26 cellular contexts compared by ENCODE assay signal in the genomic region with DNA sequence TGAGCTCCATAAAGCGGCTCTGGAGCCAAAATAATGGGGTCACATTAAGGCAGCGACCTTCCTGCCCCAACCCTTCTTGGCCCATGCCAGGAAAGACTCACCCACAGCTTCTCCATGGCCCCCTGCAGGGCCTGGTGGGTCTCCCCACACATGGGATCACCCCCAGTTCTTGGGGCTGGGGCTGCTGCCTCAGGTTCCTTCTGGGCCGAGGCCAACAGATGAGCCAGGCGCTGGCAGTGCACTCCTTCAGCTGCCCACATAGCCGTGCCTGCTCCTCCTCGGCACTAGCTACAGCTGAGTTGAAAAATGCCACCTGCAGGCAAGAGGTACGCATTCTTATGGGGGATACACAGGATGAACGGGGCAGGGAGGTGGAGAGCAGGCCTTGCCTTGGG.
"Had no signal": no experiment of that assay in that cellular context is flagged by ENCODE, and none has a peak within 500 bp of the region (broad histone marks: within the 10 kb centered on the region; RNA-seq: fewer than 3 reads in every experiment).

No MANE protein-coding gene starts in this region.

- H3K36me3 ChIP-seq: colonic mucosa, esophagus muscularis mucosa, gastroesophageal sphincter, heart left ventricle, ovary, sigmoid colon, suprapubic skin, transverse colon had no signal

- H2AFZ ChIP-seq: hepatocyte had no signal

- H3K79me2 ChIP-seq: hepatocyte had no signal

- H3K36me3 Mint-ChIP-seq: natural killer cell had no signal

- H3K4me2 ChIP-seq: hepatocyte had no signal

- H3K27ac ChIP-seq: colonic mucosa, esophagus muscularis mucosa, foreskin keratinocyte, gastroesophageal sphincter, heart left ventricle, hepatocyte, ovary, psoas muscle, sigmoid colon, suprapubic skin, transverse colon had no signal

- H3K27me3 Mint-ChIP-seq: dendritic cell treated with granulocyte-macrophage colony-stimulating factor and Interleukin-4, amounts not matched to agents 40 ng/mL and 50 ng/mL, for 4 days; memory B cell; stimulated activated memory B cell treated with anti-CD40 and anti-IgM and Interleukin-4, amounts not matched to agents 10 μg/mL and 1 μg/mL and 100 μg/mL, for 72 hours; stimulated activated naive CD8-positive, alpha-beta T cell treated with anti-CD3 and anti-CD28 coated beads, Interleukin-15, Interleukin-2, amounts not matched to agents 100 ng/mL and 50 ng/mL, for 24 hours had no signal

- H3K4me3 ChIP-seq: colonic mucosa, esophagus muscularis mucosa, gastroesophageal sphincter, heart left ventricle, hepatocyte, lung, ovary, psoas muscle, sigmoid colon, suprapubic skin, transverse colon had no signal

- DNase-seq: colonic mucosa; effector CD8-positive, alpha-beta T cell; foreskin keratinocyte; heart left ventricle; kidney; natural killer cell; occipital lobe; ovary; posterior cingulate gyrus; psoas muscle; right cardiac atrium; sigmoid colon; stimulated activated CD4-positive, alpha-beta T cell treated with anti-CD3 and anti-CD28 coated beads, Interleukin-2, amount 100 ng/mL, for 24 hours; stimulated activated CD4-positive, alpha-beta T cell treated with anti-CD3 and anti-CD28 coated beads, Interleukin-4, amount 100 ng/mL, for 24 hours; transverse colon had no signal

- H3K27me3 ChIP-seq: colonic mucosa, esophagus muscularis mucosa, foreskin keratinocyte, gastroesophageal sphincter, heart left ventricle, hepatocyte, ovary, sigmoid colon, suprapubic skin, transverse colon had no signal

- FAIRE-seq: endothelial cell of umbilical vein, kidney had no signal

- H3K9me3 ChIP-seq: colonic mucosa, esophagus muscularis mucosa, gastroesophageal sphincter, heart left ventricle, ovary, psoas muscle, sigmoid colon, suprapubic skin, transverse colon had no signal

- H3K4me3 Mint-ChIP-seq: dendritic cell treated with granulocyte-macrophage colony-stimulating factor and Interleukin-4, amounts not matched to agents 40 ng/mL and 50 ng/mL, for 4 days; memory B cell; natural killer cell; stimulated activated memory B cell treated with anti-CD40 and anti-IgM and Interleukin-4, amounts not matched to agents 10 μg/mL and 1 μg/mL and 100 μg/mL, for 72 hours; stimulated activated naive CD8-positive, alpha-beta T cell treated with anti-CD3 and anti-CD28 coated beads, Interleukin-15, Interleukin-2, amounts not matched to agents 100 ng/mL and 50 ng/mL, for 24 hours had no signal

- H3K4me1 ChIP-seq: colonic mucosa, foreskin keratinocyte, gastroesophageal sphincter, psoas muscle, sigmoid colon, suprapubic skin, transverse colon had no signal

- ATAC-seq: gastroesophageal sphincter, left lobe of liver, natural killer cell, psoas muscle, right cardiac atrium had no signal

- H3K9me3 Mint-ChIP-seq: dendritic cell treated with granulocyte-macrophage colony-stimulating factor and Interleukin-4, amounts not matched to agents 40 ng/mL and 50 ng/mL, for 4 days; memory B cell; natural killer cell; stimulated activated memory B cell treated with anti-CD40 and anti-IgM and Interleukin-4, amounts not matched to agents 10 μg/mL and 1 μg/mL and 100 μg/mL, for 72 hours; stimulated activated naive CD8-positive, alpha-beta T cell treated with anti-CD3 and anti-CD28 coated beads, Interleukin-15, Interleukin-2, amounts not matched to agents 100 ng/mL and 50 ng/mL, for 24 hours had no signal

- H3K27ac Mint-ChIP-seq: dendritic cell treated with granulocyte-macrophage colony-stimulating factor and Interleukin-4, amounts not matched to agents 40 ng/mL and 50 ng/mL, for 4 days; memory B cell; natural killer cell; stimulated activated memory B cell treated with anti-CD40 and anti-IgM and Interleukin-4, amounts not matched to agents 10 μg/mL and 1 μg/mL and 100 μg/mL, for 72 hours; stimulated activated naive CD8-positive, alpha-beta T cell treated with anti-CD3 and anti-CD28 coated beads, Interleukin-15, Interleukin-2, amounts not matched to agents 100 ng/mL and 50 ng/mL, for 24 hours had no signal
